In genomic region chr18:64244571-64244970, GRCh38 we compare ENCODE assay signal across 9 cellular contexts.
DNase-seq lines count a peak whose midpoint lies in the region; ATAC-seq and TF ChIP-seq lines count a peak whose summit lies in the region.
"Had no signal": no experiment of that assay in that cellular context is flagged by ENCODE, and none has a peak within 500 bp of the region (broad histone marks: within the 10 kb centered on the region; RNA-seq: fewer than 3 reads in every experiment).

No MANE protein-coding gene starts in this region.

- H3K9me3 Mint-ChIP-seq in WTC11: no peaks in the 10 kb centered on the region

- ATAC-seq in WTC11: peak; percentile 90
- ATAC-seq in HG02981 (IDR thresholded peaks at IDR 0.05; ENCODE audit: unreplicated experiment): no peak
- no peak for ATAC-seq in HG03442 (IDR thresholded peaks at IDR 0.05; ENCODE audit: unreplicated experiment)
- no peak for ATAC-seq in GM21526 (IDR thresholded peaks at IDR 0.05; ENCODE audit: low FRiP score, unreplicated experiment)

- no peak overlapping the region for H3K4me3 Mint-ChIP-seq in WTC11

- peak; percentile 6 for DNase-seq in DMS153 treated with DMSO at 0.1 percent for 48 hours (lab: John Stamatoyannopoulos, UW; ENCODE audit: unreplicated experiment)
- DNase-seq in HuH-7 (ENCODE audit: low spot score): peak; percentile 4
- DNase-seq in WTC11 (ENCODE audit: low spot score): peak; percentile 14
- peak; percentile 8 for DNase-seq in medulla oblongata (ENCODE audit: extremely low spot score)
- DNase-seq: NK-92 treated with Interleukin-12 subunit alpha and Interleukin-12 subunit beta, amount 100 ng/mL, for 24 hours; nucleus accumbens had no signal

- H3K27me3 Mint-ChIP-seq in WTC11 (ENCODE audit: low read depth): no peaks in the 10 kb centered on the region

- no peak overlapping the region for H3K27ac Mint-ChIP-seq in WTC11

- peaks cover 28% of the 10 kb centered on the region for H3K4me1 Mint-ChIP-seq in WTC11

- H3K36me3 Mint-ChIP-seq in WTC11: no peaks in the 10 kb centered on the region

- CTCF ChIA-PET in WTC11 (lab: Charles Lee): no interaction called here

- TF ChIP-seq CTCF in WTC11 (IDR thresholded peaks at IDR 0.05): no peak

- POLR2A ChIA-PET in WTC11 (lab: Charles Lee): interaction anchor here (0.6 kb wide), 1 partner anchor 549 kb away, joined by 3 read pairs; no protein-coding TSS in a partner anchor

TF ChIP-seq in WTC11, 78 proteins besides CTCF, POLR2A, EP300 and RAD21:
- TF ChIP-seq NFATC4 (CRISPR knock-in tag; IDR thresholded peaks at IDR 0.05) (no peak), USF2 (CRISPR knock-in tag; IDR thresholded peaks at IDR 0.05) (peak; percentile 57)
